ENCODE assay signal across 18 cellular contexts in the genomic region with DNA sequence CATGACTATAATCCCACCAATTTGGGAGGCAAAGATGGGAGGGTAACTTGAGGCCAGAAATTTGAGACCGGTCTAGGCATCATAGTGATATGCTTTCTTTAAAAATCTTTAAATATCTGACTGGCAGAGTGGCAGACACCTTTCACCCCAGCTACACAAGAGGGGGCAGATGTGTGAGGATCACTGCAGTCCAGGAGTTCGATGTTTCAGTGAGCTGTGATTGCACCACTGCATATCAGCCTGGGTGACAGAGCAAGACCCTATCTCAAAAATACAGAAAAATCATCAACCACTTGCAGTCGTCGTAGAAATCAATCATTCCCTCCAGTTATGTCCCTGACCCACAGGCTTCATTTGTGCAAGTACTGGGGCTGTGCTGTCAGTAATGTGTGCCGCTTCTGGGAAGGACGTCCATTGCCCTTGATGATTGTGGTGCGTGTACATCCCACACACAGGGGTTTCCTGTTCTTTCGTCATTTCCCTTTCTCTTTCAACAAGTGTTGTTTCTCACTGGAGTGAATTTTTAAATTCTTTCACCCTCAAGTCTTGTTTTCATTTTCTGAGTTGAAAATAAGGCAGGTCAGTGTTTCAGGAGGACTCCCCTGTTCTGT. TPM values are rescaled to one million over a fixed set of nuclear protein-coding genes. Genes with fewer than 3 reads are reported as not detected.
A peak's percentile ranks its signal among the peaks of the same experiment; 100 is the strongest.
DNase-seq lines count a peak whose midpoint lies in the region; ATAC-seq and TF ChIP-seq lines count a peak whose summit lies in the region.
"Had no signal": no experiment of that assay in that cellular context is flagged by ENCODE, and none has a peak within 500 bp of the region (broad histone marks: within the 10 kb centered on the region; RNA-seq: fewer than 3 reads in every experiment).

No MANE protein-coding gene starts in this region.

- CTCF ChIA-PET in activated CD8-positive, alpha-beta T cell treated with anti-CD3 and anti-CD28 coated beads for 36 hours (lab: Charles Lee) = no interaction called here
- CTCF ChIA-PET in naive thymus-derived CD4-positive, alpha-beta T cell (lab: Charles Lee) = interaction anchor here (0.6 kb wide), 1 partner anchor 23 kb away, joined by 3 read pairs; no protein-coding TSS in a partner anchor

- H3K27ac Mint-ChIP-seq in activated CD8-positive, alpha-beta T cell treated with anti-CD3 and anti-CD28 coated beads for 36 hours = peak overlapping the region; percentile 57
- peak overlapping the region; percentile 75 to 96 (median 88) for H3K27ac Mint-ChIP-seq in naive thymus-derived CD4-positive, alpha-beta T cell
- H3K27ac Mint-ChIP-seq: activated B cell treated with CpG ODN at 0.5 μM for 24 hours, CD14-positive monocyte, HFFc6 had no signal

- no peaks in the 10 kb centered on the region for H3K36me3 ChIP-seq in naive thymus-derived CD4-positive, alpha-beta T cell (ENCODE audit: control insufficient read depth in 2 of 3, insufficient read depth in 3 of 3, low read length in 3 of 3)

- intact Hi-C loops in activated CD8-positive, alpha-beta T cell treated with anti-CD3 and anti-CD28 coated beads for 36 hours (cut with micrococcal nuclease) = no loop called here
- intact Hi-C loops in naive thymus-derived CD4-positive, alpha-beta T cell (cut with micrococcal nuclease) = loop anchor here in 1 of 2 donors (5.0 kb wide), 1 partner anchor 37 kb away; no protein-coding TSS in a partner anchor

- ATAC-seq in activated CD8-positive, alpha-beta T cell treated with anti-CD3 and anti-CD28 coated beads for 36 hours = peak; percentile 61
- peak; percentile 74 for ATAC-seq in naive thymus-derived CD4-positive, alpha-beta T cell
- no peak for ATAC-seq in GM19328 (IDR thresholded peaks at IDR 0.05; ENCODE audit: unreplicated experiment)

- DNase-seq in GM10266 (ENCODE audit: extremely low spot score) (peak; percentile 25), 8988T (no peak), NCI-H526 (lab: John Stamatoyannopoulos, UW) (no peak)
- peak; percentile 26 for DNase-seq in Jurkat, Clone E6-1 (ENCODE audit: low read depth, low spot score)
- peak; percentile 64 for DNase-seq in activated CD8-positive, alpha-beta T cell treated with anti-CD3 and anti-CD28 coated beads for 36 hours
- DNase-seq in naive thymus-derived CD4-positive, alpha-beta T cell = peak in 7 of 9 donors; percentile 5 to 50 (median 35)
- DNase-seq: activated B cell treated with CpG ODN at 0.5 μM for 24 hours; effector memory CD4-positive, alpha-beta T cell; HFFc6; NCI-H1930; NCI-H524; PC-9 had no signal

- POLR2A ChIA-PET in activated CD8-positive, alpha-beta T cell treated with anti-CD3 and anti-CD28 coated beads for 36 hours (lab: Charles Lee) = no interaction called here
- POLR2A ChIA-PET in naive thymus-derived CD4-positive, alpha-beta T cell (lab: Charles Lee) = interaction anchor here (0.7 to 1.4 kb wide), 2 partner anchors 14 to 15 kb away, joined by 4 read pairs; no protein-coding TSS in a partner anchor

- H3K4me3 ChIP-seq in Jurkat, Clone E6-1 (ENCODE audit: low read length) = no peak overlapping the region
- no peak overlapping the region for H3K4me3 ChIP-seq in naive thymus-derived CD4-positive, alpha-beta T cell (ENCODE audit: low read length)
- H3K4me3 ChIP-seq: PC-9 had no signal

- TF ChIP-seq CTCF in GM10266 (IDR thresholded peaks at IDR 0.05; ENCODE audit: control insufficient read depth, insufficient read depth, low read depth, missing control alignments) = no peak
- no peak for TF ChIP-seq CTCF in activated CD8-positive, alpha-beta T cell treated with anti-CD3 and anti-CD28 coated beads for 36 hours (IDR thresholded peaks at IDR 0.05)

- H3K4me3 Mint-ChIP-seq in activated CD8-positive, alpha-beta T cell treated with anti-CD3 and anti-CD28 coated beads for 36 hours = no peak overlapping the region
- peak overlapping the region in 9 of 10 donors; percentile 30 to 75 (median 68) for H3K4me3 Mint-ChIP-seq in naive thymus-derived CD4-positive, alpha-beta T cell
- H3K4me3 Mint-ChIP-seq: activated B cell treated with CpG ODN at 0.5 μM for 24 hours, CD14-positive monocyte, HFFc6 had no signal

- H3K4me1 ChIP-seq in naive thymus-derived CD4-positive, alpha-beta T cell (ENCODE audit: control insufficient read depth in 2 of 2, insufficient read depth in 2 of 2, low read length in 2 of 2) = peaks cover 0 to 40% of the 10 kb centered on the region in 2 donors

- peak overlapping the region; percentile 36 for H3K27ac ChIP-seq in naive thymus-derived CD4-positive, alpha-beta T cell (ENCODE audit: low read depth, low read length)
- H3K27ac ChIP-seq: HL-60, PC-9 had no signal

- H3K4me1 Mint-ChIP-seq in activated CD8-positive, alpha-beta T cell treated with anti-CD3 and anti-CD28 coated beads for 36 hours (ENCODE audit: low read depth) = peaks cover 25% of the 10 kb centered on the region
- H3K4me1 Mint-ChIP-seq in naive thymus-derived CD4-positive, alpha-beta T cell = peaks cover 19 to 54% (median 51%) of the 10 kb centered on the region in 7 donors
- H3K4me1 Mint-ChIP-seq: activated B cell treated with CpG ODN at 0.5 μM for 24 hours had no signal

- H3K36me3 Mint-ChIP-seq in activated CD8-positive, alpha-beta T cell treated with anti-CD3 and anti-CD28 coated beads for 36 hours (ENCODE audit: low read depth) = peaks cover 1% of the 10 kb centered on the region
- H3K36me3 Mint-ChIP-seq in naive thymus-derived CD4-positive, alpha-beta T cell = peaks cover 0 to 31% (median 8%) of the 10 kb centered on the region in 5 donors
- H3K36me3 Mint-ChIP-seq: CD14-positive monocyte had no signal

- no peaks in the 10 kb centered on the region for H3K9me3 ChIP-seq in naive thymus-derived CD4-positive, alpha-beta T cell (ENCODE audit: control insufficient read depth in 2 of 3, low read length in 3 of 3)

- H3K27me3 Mint-ChIP-seq in activated CD8-positive, alpha-beta T cell treated with anti-CD3 and anti-CD28 coated beads for 36 hours = peaks cover 11% of the 10 kb centered on the region
- H3K27me3 Mint-ChIP-seq in naive thymus-derived CD4-positive, alpha-beta T cell = no peaks in the 10 kb centered on the region

- no peaks in the 10 kb centered on the region for H3K27me3 ChIP-seq in naive thymus-derived CD4-positive, alpha-beta T cell (ENCODE audit: control insufficient read depth in 2 of 2, insufficient read depth in 2 of 2, low read length in 2 of 2)

- no peaks in the 10 kb centered on the region for H3K9me3 Mint-ChIP-seq in activated CD8-positive, alpha-beta T cell treated with anti-CD3 and anti-CD28 coated beads for 36 hours
- peaks cover 0 to 20% (median 4%) of the 10 kb centered on the region in 11 donors for H3K9me3 Mint-ChIP-seq in naive thymus-derived CD4-positive, alpha-beta T cell
- H3K9me3 Mint-ChIP-seq: activated B cell treated with CpG ODN at 0.5 μM for 24 hours, HFFc6 had no signal

RNA-seq across cellular contexts. Expression of gene LGALS14, which starts 1.4 kb away (rescaled TPM):
- not detected for polyA plus RNA-seq in Jurkat, Clone E6-1 (2012; ENCODE audit: insufficient read depth, insufficient read length)
- 1 to 10 TPM in 1 of 2 experiments, not detected in 1; 1.8 TPM for total RNA-seq in activated CD8-positive, alpha-beta T cell treated with anti-CD3 and anti-CD28 coated beads for 36 hours
- total RNA-seq in naive thymus-derived CD4-positive, alpha-beta T cell = under 1 TPM in 1 of 5 experiments, not detected in 4; 0.41 TPM
- polyA plus RNA-seq in naive thymus-derived CD4-positive, alpha-beta T cell = 1 to 10 TPM in 1 of 2 donors, under 1 TPM in 1; 0.72 to 1.1 TPM
- total RNA-seq: activated B cell treated with CpG ODN at 0.5 μM for 24 hours, cardiac septum, HFFc6, mucosa of gallbladder, osteocyte, PC-9 had no signal
- polyA plus RNA-seq: CD14-positive monocyte had no signal

RNA-seq across cellular contexts. Expression of gene CLC, which starts 32.1 kb away (rescaled TPM):
- polyA plus RNA-seq in Jurkat, Clone E6-1 (2012; ENCODE audit: insufficient read depth, insufficient read length) = not detected
- not detected for total RNA-seq in activated CD8-positive, alpha-beta T cell treated with anti-CD3 and anti-CD28 coated beads for 36 hours
- total RNA-seq in naive thymus-derived CD4-positive, alpha-beta T cell = 10 to 100 TPM in 2 of 5 experiments, 1 to 10 TPM in 2, under 1 TPM in 1; 0.81 to 50.4 (median 2.0) TPM
- polyA plus RNA-seq in naive thymus-derived CD4-positive, alpha-beta T cell = not detected
- total RNA-seq: activated B cell treated with CpG ODN at 0.5 μM for 24 hours, HFFc6, osteocyte, PC-9 had no signal

RNA-seq across cellular contexts. Expression of gene LGALS16, which starts 50.0 kb away (rescaled TPM):
- not detected for polyA plus RNA-seq in Jurkat, Clone E6-1 (2012; ENCODE audit: insufficient read depth, insufficient read length)
- not detected for total RNA-seq in activated CD8-positive, alpha-beta T cell treated with anti-CD3 and anti-CD28 coated beads for 36 hours
- not detected for total RNA-seq in naive thymus-derived CD4-positive, alpha-beta T cell
- not detected for polyA plus RNA-seq in naive thymus-derived CD4-positive, alpha-beta T cell
- total RNA-seq: activated B cell treated with CpG ODN at 0.5 μM for 24 hours, cardiac septum, HFFc6, mucosa of gallbladder, osteocyte, PC-9 had no signal
- polyA plus RNA-seq: CD14-positive monocyte had no signal

Comparison
In these comparisons a context has a peak if more than half of its experiments do, and no peak if none do; other contexts are left out.
1. DNase-seq: peak in GM10266 (single experiment), Jurkat, Clone E6-1 (single experiment), activated CD8-positive, alpha-beta T cell treated with anti-CD3 and anti-CD28 coated beads for 36 hours (single experiment) and naive thymus-derived CD4-positive, alpha-beta T cell (7 of 9); none in 8988T (single experiment) and NCI-H526 (0 of 2).